10 cellular contexts compared by ENCODE assay signal in genomic region chr2:217890445-217890844, GRCh38.
A peak's percentile ranks its signal among the peaks of the same experiment; 100 is the strongest.
DNase-seq lines count a peak whose midpoint lies in the region; TF ChIP-seq lines count a peak whose summit lies in the region.
"Had no signal": no experiment of that assay in that cellular context is flagged by ENCODE, and none has a peak within 500 bp of the region (broad histone marks: within the 10 kb centered on the region; RNA-seq: fewer than 3 reads in every experiment).

No MANE protein-coding gene starts in this region.

- H3K27ac ChIP-seq in stomach: peak overlapping the region in 3 of 5 donors; percentile 7 to 69 (median 59)

- intact Hi-C loops in stomach (cut with DNase I; ENCODE audit: low total_unique reads): loop anchor here (10.0 kb wide), 1 partner anchor 94 kb away; no protein-coding TSS in a partner anchor

- peak overlapping the region; percentile 63 for H3K27ac Mint-ChIP-seq in HFFc6

- no peaks in the 10 kb centered on the region for H3K9me3 ChIP-seq in stomach

- H3K27me3 Mint-ChIP-seq in HFFc6 (ENCODE audit: insufficient read depth): peaks cover 5% of the 10 kb centered on the region

- TF ChIP-seq EP300 in stomach (IDR thresholded peaks at IDR 0.05): no peak

- peak; percentile 54 for DNase-seq in HFFc6
- peak; percentile 77 for DNase-seq in astrocyte of the hippocampus (ENCODE audit: low read depth, low spot score)
- peak; percentile 76 for DNase-seq in islet precursor cell
- DNase-seq in stomach: no peak
- DNase-seq in SKM-1 (lab: John Stamatoyannopoulos, UW; ENCODE audit: unreplicated experiment): no peak
- no peak for DNase-seq in KBM-7
- DNase-seq in activated CD8-positive, alpha-beta memory T cell treated with anti-CD3 and anti-CD28 coated beads for 24 hours: no peak
- no peak for DNase-seq in activated CD4-positive, alpha-beta T cell treated with anti-CD3 and anti-CD28 coated beads, Interleukin-2, amount 50 U/mL, for 48 hours
- DNase-seq: foreskin melanocyte, NCI-H748 treated with DMSO at 0.1 percent for 48 hours had no signal

- H3K4me3 Mint-ChIP-seq in HFFc6: no peak overlapping the region

- WGBS in stomach, 5 donors: 49 to 83% (median 75%) methylated on average over 3 to 4 of the region's 4 CpGs

- peaks cover 13 to 74% (median 50%) of the 10 kb centered on the region in 4 donors for H3K4me1 ChIP-seq in stomach

- peaks cover 88 to 99% (median 93%) of the 10 kb centered on the region in 4 donors for H3K36me3 ChIP-seq in stomach

- peaks cover 7% of the 10 kb centered on the region; the same call in 1 of the 2 replicates for H3K4me1 Mint-ChIP-seq in HFFc6 (ENCODE audit: low read depth)

- H3K4me3 ChIP-seq in stomach: no peak overlapping the region

- in situ Hi-C loops in KBM-7 (cut with MboI; ENCODE audit: low pct_unique_long_range_greater_than_20kb, low sequenced_read_pairs): loop anchor here (10.0 kb wide), 1 partner anchor 96 kb away; no protein-coding TSS in a partner anchor

- TF ChIP-seq POLR2A in stomach (IDR thresholded peaks at IDR 0.05): no peak

- TF ChIP-seq CTCF in HFFc6 (IDR thresholded peaks at IDR 0.05): peak; percentile 67
- no peak for TF ChIP-seq CTCF in stomach (IDR thresholded peaks at IDR 0.05)

- H3K27me3 ChIP-seq in stomach: no peaks in the 10 kb centered on the region

- no peaks in the 10 kb centered on the region for H3K9me3 Mint-ChIP-seq in HFFc6

- peaks cover 34% of the 10 kb centered on the region for H3K36me3 Mint-ChIP-seq in HFFc6 (ENCODE audit: low read depth)

Comparison
In these comparisons a context has a peak if more than half of its experiments do, and no peak if none do; other contexts are left out.
1. DNase-seq: peak in HFFc6 (single experiment), astrocyte of the hippocampus (single experiment) and islet precursor cell (single experiment); none in stomach (single experiment), SKM-1 (single experiment), KBM-7 (single experiment), activated CD8-positive, alpha-beta memory T cell treated with anti-CD3 and anti-CD28 coated beads for 24 hours (single experiment) and activated CD4-positive, alpha-beta T cell treated with anti-CD3 and anti-CD28 coated beads, Interleukin-2, amount 50 U/mL, for 48 hours (0 of 2).